28 cellular contexts compared by ENCODE assay signal in the genomic region with DNA sequence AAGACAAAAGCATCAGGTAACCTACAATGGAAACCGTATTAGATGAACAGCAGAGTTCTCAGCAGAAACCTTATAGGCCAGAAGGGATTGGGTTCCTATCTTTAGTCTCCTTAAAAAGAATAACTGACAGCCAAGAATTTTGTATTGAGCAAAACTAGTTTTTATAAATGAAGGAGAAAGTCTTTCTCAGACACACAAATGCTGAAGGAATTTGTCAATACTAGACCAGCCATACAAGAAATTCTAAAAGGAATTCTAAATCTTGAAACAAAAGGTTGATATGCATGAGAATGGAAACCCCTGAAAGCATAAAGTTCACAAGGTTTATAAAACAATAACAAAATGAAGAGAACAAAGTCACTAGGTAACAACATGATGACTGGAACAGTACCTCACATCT. TPM values are rescaled to one million over a fixed set of nuclear protein-coding genes. Genes with fewer than 3 reads are reported as not detected.
DNase-seq lines count a peak whose midpoint lies in the region; ATAC-seq, FAIRE-seq and TF ChIP-seq lines count a peak whose summit lies in the region.
"Had no signal": no experiment of that assay in that cellular context is flagged by ENCODE, and none has a peak within 500 bp of the region (broad histone marks: within the 10 kb centered on the region; RNA-seq: fewer than 3 reads in every experiment).

No MANE protein-coding gene starts in this region.

- no TSS peak for BruUV-seq in Calu3 (replicated peaks; lab: Mats Ljungman, UMichigan)

- peaks cover 13% of the 10 kb centered on the region for H3K4me1 ChIP-seq in adipocyte (ENCODE audit: control insufficient read depth, insufficient read depth, low read length)
- H3K4me1 ChIP-seq: BE2C, BLaER1 had no signal

- intact Hi-C loops in Calu3 (cut with micrococcal nuclease; ENCODE audit: unreplicated experiment) = no loop called here

- peak overlapping the region; percentile 9 for H3K27ac Mint-ChIP-seq in Calu3 (ENCODE audit: unreplicated experiment)
- H3K27ac Mint-ChIP-seq in HFFc6 = no peak overlapping the region; the same call in 1 of the 2 replicates
- H3K27ac Mint-ChIP-seq: CD14-positive monocyte; CD4-positive, alpha-beta memory T cell; CD4-positive, CD25-positive, alpha-beta regulatory T cell; CD8-positive, alpha-beta memory T cell had no signal

- peak overlapping the region; percentile 6 for H3K4me3 ChIP-seq in adipocyte (ENCODE audit: low read length)
- H3K4me3 ChIP-seq: BLaER1 had no signal

- no peak overlapping the region for H3K4me3 Mint-ChIP-seq in Calu3 (ENCODE audit: low read depth, unreplicated experiment)
- H3K4me3 Mint-ChIP-seq in HFFc6 = peak overlapping the region; percentile 53; the same call in 1 of the 2 replicates
- H3K4me3 Mint-ChIP-seq: CD14-positive monocyte; CD4-positive, alpha-beta memory T cell; CD4-positive, CD25-positive, alpha-beta regulatory T cell; CD8-positive, alpha-beta memory T cell had no signal

- TF ChIP-seq CTCF in Calu3 (IDR thresholded peaks at IDR 0.05; ENCODE audit: unreplicated experiment) (no peak), D721Med (IDR thresholded peaks at IDR 0.05; ENCODE audit: insufficient read depth, missing control alignments) (no peak), HFFc6 (IDR thresholded peaks at IDR 0.05) (no peak)

- H3K27me3 Mint-ChIP-seq in Calu3 (ENCODE audit: unreplicated experiment) (no peaks in the 10 kb centered on the region), HFFc6 (ENCODE audit: insufficient read depth) (peaks cover 58% of the 10 kb centered on the region)
- H3K27me3 Mint-ChIP-seq: CD4-positive, alpha-beta memory T cell; CD4-positive, CD25-positive, alpha-beta regulatory T cell; CD8-positive, alpha-beta memory T cell had no signal

- no peak for DNase-seq in Calu3
- DNase-seq in D721Med (ENCODE audit: insufficient read length, low spot score) = no peak
- DNase-seq in HFFc6 = no peak
- no peak for DNase-seq in adipocyte (ENCODE audit: low read depth)
- DNase-seq in cortex of kidney (lab: John Stamatoyannopoulos, UW) = no peak
- DNase-seq in SHP77 (lab: John Stamatoyannopoulos, UW) = no peak
- DNase-seq: 8988T; ACHN; BE2C; C1 segment of cervical spinal cord; CD4-positive, alpha-beta memory T cell; CD4-positive, CD25-positive, alpha-beta regulatory T cell; CD8-positive, alpha-beta memory T cell; COR-L47; DMS 273 treated with DMSO at 0.1 percent for 48 hours; DMS153; DMS53; DMS79; DND-41; EL; GF-D8 had no signal

- H3K9me3 Mint-ChIP-seq in Calu3 (ENCODE audit: low read depth, unreplicated experiment) = peaks cover 15% of the 10 kb centered on the region
- H3K9me3 Mint-ChIP-seq in HFFc6 = peaks cover 74% of the 10 kb centered on the region

- peaks cover 9% of the 10 kb centered on the region for H3K9me3 ChIP-seq in adipocyte (ENCODE audit: control insufficient read depth, low read length)
- H3K9me3 ChIP-seq: BE2C had no signal

- CTCF ChIA-PET in Calu3 (lab: Charles Lee) = no interaction called here

- no peaks in the 10 kb centered on the region for H3K27me3 ChIP-seq in adipocyte (replicated peaks; ENCODE audit: control insufficient read depth, insufficient read depth, low read length)
- H3K27me3 ChIP-seq: BE2C, BLaER1 had no signal

- ATAC-seq in GM19397 (IDR thresholded peaks at IDR 0.05; ENCODE audit: unreplicated experiment) = no peak

- no peak overlapping the region for H3K9ac ChIP-seq in adipocyte (ENCODE audit: low read length)
- H3K9ac ChIP-seq: BLaER1 had no signal

- peaks cover 31% of the 10 kb centered on the region for H3K4me1 Mint-ChIP-seq in Calu3 (ENCODE audit: low read depth, unreplicated experiment)
- peaks cover 87% of the 10 kb centered on the region for H3K4me1 Mint-ChIP-seq in HFFc6 (ENCODE audit: low read depth)
- H3K4me1 Mint-ChIP-seq: CD14-positive monocyte had no signal

- H3K36me3 Mint-ChIP-seq in Calu3 (ENCODE audit: insufficient read depth, unreplicated experiment) (peaks cover 35% of the 10 kb centered on the region), HFFc6 (ENCODE audit: low read depth) (peaks cover 76% of the 10 kb centered on the region)

- no peaks in the 10 kb centered on the region for H3K36me3 ChIP-seq in adipocyte (ENCODE audit: control insufficient read depth, insufficient read depth, low read length, severe bottlenecking)
- H3K36me3 ChIP-seq: BE2C had no signal

- peak; percentile 58 for FAIRE-seq in D721Med (lab: Jason Lieb, UNC)
- FAIRE-seq: A204.1, G401.6, GM12891, GM19239 had no signal

RNA-seq across cellular contexts. Expression of gene NEK7, which starts 58.1 kb away (rescaled TPM):
- total RNA-seq in Calu3 (2022) = 136 and 145 TPM in 2 replicates
- 100 to 1,000 TPM; 452 to 692 (median 485) TPM for total RNA-seq in HFFc6 (2021; fragmentation: NEBNext Ultra II Directional; extraction: Animal tissue kit (Norgen Biotek cat#: 25700))
